12 cellular contexts compared by ENCODE assay signal in genomic region chr17:76543482-76544122, GRCh38. TPM values are rescaled to one million over a fixed set of nuclear protein-coding genes. Genes with fewer than 3 reads are reported as not detected.
DNase-seq lines count a peak whose midpoint lies in the region; ATAC-seq, FAIRE-seq and TF ChIP-seq lines count a peak whose summit lies in the region.
"Had no signal": no experiment of that assay in that cellular context is flagged by ENCODE, and none has a peak within 500 bp of the region (broad histone marks: within the 10 kb centered on the region; RNA-seq: fewer than 3 reads in every experiment).

No MANE protein-coding gene starts in this region.

- H3K79me2 ChIP-seq in smooth muscle cell (ENCODE audit: low read depth): no peaks in the 10 kb centered on the region

- H3K4me2 ChIP-seq in smooth muscle cell: peak overlapping the region; percentile 75

- H3K9ac ChIP-seq in smooth muscle cell (ENCODE audit: low read depth): no peak overlapping the region

- ATAC-seq in lower lobe of right lung: no peak
- no peak for ATAC-seq in activated T-cell treated with anti-CD3 and anti-CD28 coated beads, Interleukin-2, amount 50 U/mL, for 72 hours (replicated peaks in 1 of 2)
- ATAC-seq: CD8-positive, alpha-beta T cell had no signal

- H3K27ac Mint-ChIP-seq in activated T-cell treated with anti-CD3 and anti-CD28 coated beads, Interleukin-2, amount 50 U/mL, for 72 hours: no peak overlapping the region
- H3K27ac Mint-ChIP-seq in endothelial cell (ENCODE audit: unreplicated experiment): no peak overlapping the region
- H3K27ac Mint-ChIP-seq: CD8-positive, alpha-beta T cell had no signal

- H3K36me3 Mint-ChIP-seq in activated T-cell treated with anti-CD3 and anti-CD28 coated beads, Interleukin-2, amount 50 U/mL, for 72 hours (ENCODE audit: insufficient read depth in 2 of 2): no peaks in the 10 kb centered on the region
- H3K36me3 Mint-ChIP-seq in endothelial cell (ENCODE audit: low read depth, unreplicated experiment): no peaks in the 10 kb centered on the region
- H3K36me3 Mint-ChIP-seq: CD8-positive, alpha-beta T cell had no signal

- H3K9me3 ChIP-seq in lower lobe of right lung: no peaks in the 10 kb centered on the region
- H3K9me3 ChIP-seq in smooth muscle cell (replicated peaks; ENCODE audit: low read depth): no peaks in the 10 kb centered on the region
- H3K9me3 ChIP-seq: testis had no signal

- H4K20me1 ChIP-seq in smooth muscle cell (ENCODE audit: low read depth): no peaks in the 10 kb centered on the region

- 17% methylated on average over 15 of the region's 15 CpGs for WGBS in smooth muscle cell (ENCODE audit: low lambda C conversion rate)

- H3K4me3 Mint-ChIP-seq in activated T-cell treated with anti-CD3 and anti-CD28 coated beads, Interleukin-2, amount 50 U/mL, for 72 hours: no peak overlapping the region
- H3K4me3 Mint-ChIP-seq in endothelial cell (ENCODE audit: unreplicated experiment): no peak overlapping the region
- H3K4me3 Mint-ChIP-seq: CD8-positive, alpha-beta T cell had no signal

- H3K27me3 Mint-ChIP-seq in activated T-cell treated with anti-CD3 and anti-CD28 coated beads, Interleukin-2, amount 50 U/mL, for 72 hours (ENCODE audit: low read depth): peaks cover 33% of the 10 kb centered on the region
- H3K27me3 Mint-ChIP-seq in endothelial cell (ENCODE audit: unreplicated experiment): peaks cover 12% of the 10 kb centered on the region

- TF ChIP-seq POLR2A in GM12891 (IDR thresholded peaks at IDR 0.05; ENCODE audit: low read depth, low read length) (no peak), erythroblast (IDR thresholded peaks at IDR 0.05; ENCODE audit: low read length) (no peak)

- peaks cover 6% of the 10 kb centered on the region for H3F3A ChIP-seq in smooth muscle cell (ENCODE audit: low read depth)

- peaks cover 73% of the 10 kb centered on the region for H3K4me1 ChIP-seq in lower lobe of right lung
- peaks cover 20% of the 10 kb centered on the region for H3K4me1 ChIP-seq in smooth muscle cell (ENCODE audit: low read depth)

- H3K4me3 ChIP-seq in lower lobe of right lung: no peak overlapping the region
- H3K4me3 ChIP-seq in smooth muscle cell: no peak overlapping the region
- H3K4me3 ChIP-seq: testis had no signal

- peak; percentile 74 for DNase-seq in NCI-H1694 treated with DMSO at 0.1 percent for 48 hours (lab: John Stamatoyannopoulos, UW)
- DNase-seq in ecto neural progenitor cell (ENCODE audit: low spot score): peak; percentile 53
- no peak for DNase-seq in lower lobe of right lung
- no peak for DNase-seq in smooth muscle cell (lab: John Stamatoyannopoulos, UW; ENCODE audit: unreplicated experiment)
- DNase-seq in activated T-cell treated with anti-CD3 and anti-CD28 coated beads, Interleukin-2, amount 50 U/mL, for 72 hours: no peak
- DNase-seq in endothelial cell (ENCODE audit: low spot score): no peak
- DNase-seq in GM12891 (ENCODE audit: insufficient read length, low spot score): no peak
- no peak for DNase-seq in erythroblast (lab: John Stamatoyannopoulos, UW)
- DNase-seq: CD8-positive, alpha-beta T cell; GF-D8; NCI-H526; testis had no signal

- TF ChIP-seq CTCF in lower lobe of right lung (IDR thresholded peaks at IDR 0.05) (no peak), smooth muscle cell (IDR thresholded peaks at IDR 0.05; ENCODE audit: borderline replicate concordance, insufficient read depth, poor library complexity, severe bottlenecking) (no peak), endothelial cell (IDR thresholded peaks at IDR 0.05; ENCODE audit: unreplicated experiment) (no peak)

- peak overlapping the region; percentile 58 for H3K27ac ChIP-seq in lower lobe of right lung
- no peak overlapping the region for H3K27ac ChIP-seq in smooth muscle cell (ENCODE audit: low read depth)

- FAIRE-seq in GM12891 (lab: Jason Lieb, UNC): no peak

- no peak overlapping the region for H2AFZ ChIP-seq in smooth muscle cell (ENCODE audit: low read depth)

- H3K36me3 ChIP-seq in lower lobe of right lung: no peaks in the 10 kb centered on the region
- no peaks in the 10 kb centered on the region for H3K36me3 ChIP-seq in smooth muscle cell (ENCODE audit: low read depth)

- intact Hi-C loops in lower lobe of right lung (cut with DNase I): no loop called here

- H3K4me1 Mint-ChIP-seq in activated T-cell treated with anti-CD3 and anti-CD28 coated beads, Interleukin-2, amount 50 U/mL, for 72 hours (ENCODE audit: low read depth): no peaks in the 10 kb centered on the region
- H3K4me1 Mint-ChIP-seq in endothelial cell (ENCODE audit: unreplicated experiment): peaks cover 10% of the 10 kb centered on the region

- no peaks in the 10 kb centered on the region for H3K9me3 Mint-ChIP-seq in activated T-cell treated with anti-CD3 and anti-CD28 coated beads, Interleukin-2, amount 50 U/mL, for 72 hours
- no peaks in the 10 kb centered on the region for H3K9me3 Mint-ChIP-seq in endothelial cell (ENCODE audit: unreplicated experiment)
- H3K9me3 Mint-ChIP-seq: CD8-positive, alpha-beta T cell had no signal

- peaks cover 3% of the 10 kb centered on the region for H3K27me3 ChIP-seq in lower lobe of right lung (ENCODE audit: low read depth)
- no peaks in the 10 kb centered on the region for H3K27me3 ChIP-seq in smooth muscle cell (ENCODE audit: low read depth)
- H3K27me3 ChIP-seq: testis had no signal

TF ChIP-seq in GM12891, 5 proteins besides CTCF, POLR2A, EP300 and RAD21:
- TF ChIP-seq POLR2AphosphoS5 (IDR thresholded peaks at IDR 0.05; ENCODE audit: low read depth, low read length) (no peak), PAX5 (IDR thresholded peaks at IDR 0.05; ENCODE audit: insufficient read depth, low read length, severe bottlenecking) (no peak), POU2F2 (IDR thresholded peaks at IDR 0.05; ENCODE audit: low read depth, low read length) (no peak), TAF1 (IDR thresholded peaks at IDR 0.05; ENCODE audit: low read depth, low read length) (no peak), SPI1 (IDR thresholded peaks at IDR 0.05; ENCODE audit: low read depth, low read length) (no peak)
TF ChIP-seq in GM12891: peak in this region for 0.

RNA-seq across cellular contexts. Expression of gene PRCD, which starts 3.8 kb away (rescaled TPM):
- total RNA-seq in lower lobe of right lung (8.2 TPM), smooth muscle cell (0.31 and 1.4 TPM in 2 replicates), endothelial cell (ENCODE audit: unreplicated experiment) (0.54 TPM)
- polyA plus RNA-seq in smooth muscle cell: 5.0 and 5.8 TPM in 2 replicates
- total RNA-seq in activated T-cell treated with anti-CD3 and anti-CD28 coated beads, Interleukin-2, amount 50 U/mL, for 72 hours: 1 to 10 TPM; 1.1 to 1.5 TPM
- 0.23 TPM for polyA plus RNA-seq in GM12891 (2012; ENCODE audit: low read depth, missing spikeins)
- total RNA-seq: CD8-positive, alpha-beta T cell had no signal

RNA-seq across cellular contexts. Expression of gene CYGB, which starts 6.1 kb away (rescaled TPM):
- 30.2 TPM for total RNA-seq in lower lobe of right lung
- 4.9 and 13.9 TPM in 2 replicates for total RNA-seq in smooth muscle cell
- 20.5 and 22.2 TPM in 2 replicates for polyA plus RNA-seq in smooth muscle cell
- under 1 TPM in 1 of 2 donors, not detected in 1; 0.44 TPM for total RNA-seq in activated T-cell treated with anti-CD3 and anti-CD28 coated beads, Interleukin-2, amount 50 U/mL, for 72 hours
- total RNA-seq in endothelial cell (ENCODE audit: unreplicated experiment): 0.51 TPM
- not detected for polyA plus RNA-seq in GM12891 (2012; ENCODE audit: low read depth, missing spikeins)

RNA-seq across cellular contexts. Expression of gene ST6GALNAC2, which starts 42.1 kb away (rescaled TPM):
- total RNA-seq in lower lobe of right lung (29.0 TPM), smooth muscle cell (6.9 and 9.9 TPM in 2 replicates), endothelial cell (ENCODE audit: unreplicated experiment) (2.2 TPM)
- polyA plus RNA-seq in smooth muscle cell: 1.2 and 13.2 TPM in 2 replicates
- 1 to 10 TPM; 1.0 to 1.2 TPM for total RNA-seq in activated T-cell treated with anti-CD3 and anti-CD28 coated beads, Interleukin-2, amount 50 U/mL, for 72 hours
- polyA plus RNA-seq in GM12891 (2012; ENCODE audit: low read depth, missing spikeins): 0.13 TPM

RNA-seq across cellular contexts. Expression of gene RHBDF2, which starts 42.4 kb away (rescaled TPM):
- total RNA-seq in lower lobe of right lung: 47.8 TPM
- total RNA-seq in smooth muscle cell: 4.9 and 12.2 TPM in 2 replicates
- 20.5 and 25.4 TPM in 2 replicates for polyA plus RNA-seq in smooth muscle cell
- 10 to 100 TPM; 38.7 to 39.0 TPM for total RNA-seq in activated T-cell treated with anti-CD3 and anti-CD28 coated beads, Interleukin-2, amount 50 U/mL, for 72 hours
- 39.3 TPM for total RNA-seq in endothelial cell (ENCODE audit: unreplicated experiment)
- 11.8 TPM for polyA plus RNA-seq in GM12891 (2012; ENCODE audit: low read depth, missing spikeins)

Comparison
In these comparisons a context has a peak if more than half of its experiments do, and no peak if none do; other contexts are left out.
1. DNase-seq: peak in NCI-H1694 treated with DMSO at 0.1 percent for 48 hours (single experiment) and ecto neural progenitor cell (single experiment); none in lower lobe of right lung (single experiment), smooth muscle cell (single experiment), activated T-cell treated with anti-CD3 and anti-CD28 coated beads, Interleukin-2, amount 50 U/mL, for 72 hours (0 of 2), endothelial cell (single experiment), GM12891 (single experiment) and erythroblast (0 of 2).